ENCODE assay signal across 1 cellular context in genomic region chr14:99518441-99519346, GRCh38.
TF ChIP-seq lines count a peak whose summit lies in the region.

No MANE protein-coding gene starts in this region.

TF ChIP-seq in GM12878, 131 proteins besides CTCF, POLR2A, EP300 and RAD21 (continued from another document):
- TF ChIP-seq, protein P1, sequence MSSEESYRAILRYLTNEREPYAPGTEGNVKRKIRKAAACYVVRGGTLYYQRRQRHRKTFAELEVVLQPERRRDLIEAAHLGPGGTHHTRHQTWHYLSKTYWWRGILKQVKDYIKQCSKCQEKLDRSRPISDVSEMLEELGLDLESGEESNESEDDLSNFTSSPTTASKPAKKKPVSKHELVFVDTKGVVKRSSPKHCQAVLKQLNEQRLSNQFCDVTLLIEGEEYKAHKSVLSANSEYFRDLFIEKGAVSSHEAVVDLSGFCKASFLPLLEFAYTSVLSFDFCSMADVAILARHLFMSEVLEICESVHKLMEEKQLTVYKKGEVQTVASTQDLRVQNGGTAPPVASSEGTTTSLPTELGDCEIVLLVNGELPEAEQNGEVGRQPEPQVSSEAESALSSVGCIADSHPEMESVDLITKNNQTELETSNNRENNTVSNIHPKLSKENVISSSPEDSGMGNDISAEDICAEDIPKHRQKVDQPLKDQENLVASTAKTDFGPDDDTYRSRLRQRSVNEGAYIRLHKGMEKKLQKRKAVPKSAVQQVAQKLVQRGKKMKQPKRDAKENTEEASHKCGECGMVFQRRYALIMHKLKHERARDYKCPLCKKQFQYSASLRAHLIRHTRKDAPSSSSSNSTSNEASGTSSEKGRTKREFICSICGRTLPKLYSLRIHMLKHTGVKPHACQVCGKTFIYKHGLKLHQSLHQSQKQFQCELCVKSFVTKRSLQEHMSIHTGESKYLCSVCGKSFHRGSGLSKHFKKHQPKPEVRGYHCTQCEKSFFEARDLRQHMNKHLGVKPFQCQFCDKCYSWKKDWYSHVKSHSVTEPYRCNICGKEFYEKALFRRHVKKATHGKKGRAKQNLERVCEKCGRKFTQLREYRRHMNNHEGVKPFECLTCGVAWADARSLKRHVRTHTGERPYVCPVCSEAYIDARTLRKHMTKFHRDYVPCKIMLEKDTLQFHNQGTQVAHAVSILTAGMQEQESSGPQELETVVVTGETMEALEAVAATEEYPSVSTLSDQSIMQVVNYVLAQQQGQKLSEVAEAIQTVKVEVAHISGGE (CRISPR knock-in tag; IDR thresholded peaks at IDR 0.05): no peak
- no peak for TF ChIP-seq RBBP5 (conservative IDR thresholded peaks at IDR 0.05)
- TF ChIP-seq, protein P2, sequence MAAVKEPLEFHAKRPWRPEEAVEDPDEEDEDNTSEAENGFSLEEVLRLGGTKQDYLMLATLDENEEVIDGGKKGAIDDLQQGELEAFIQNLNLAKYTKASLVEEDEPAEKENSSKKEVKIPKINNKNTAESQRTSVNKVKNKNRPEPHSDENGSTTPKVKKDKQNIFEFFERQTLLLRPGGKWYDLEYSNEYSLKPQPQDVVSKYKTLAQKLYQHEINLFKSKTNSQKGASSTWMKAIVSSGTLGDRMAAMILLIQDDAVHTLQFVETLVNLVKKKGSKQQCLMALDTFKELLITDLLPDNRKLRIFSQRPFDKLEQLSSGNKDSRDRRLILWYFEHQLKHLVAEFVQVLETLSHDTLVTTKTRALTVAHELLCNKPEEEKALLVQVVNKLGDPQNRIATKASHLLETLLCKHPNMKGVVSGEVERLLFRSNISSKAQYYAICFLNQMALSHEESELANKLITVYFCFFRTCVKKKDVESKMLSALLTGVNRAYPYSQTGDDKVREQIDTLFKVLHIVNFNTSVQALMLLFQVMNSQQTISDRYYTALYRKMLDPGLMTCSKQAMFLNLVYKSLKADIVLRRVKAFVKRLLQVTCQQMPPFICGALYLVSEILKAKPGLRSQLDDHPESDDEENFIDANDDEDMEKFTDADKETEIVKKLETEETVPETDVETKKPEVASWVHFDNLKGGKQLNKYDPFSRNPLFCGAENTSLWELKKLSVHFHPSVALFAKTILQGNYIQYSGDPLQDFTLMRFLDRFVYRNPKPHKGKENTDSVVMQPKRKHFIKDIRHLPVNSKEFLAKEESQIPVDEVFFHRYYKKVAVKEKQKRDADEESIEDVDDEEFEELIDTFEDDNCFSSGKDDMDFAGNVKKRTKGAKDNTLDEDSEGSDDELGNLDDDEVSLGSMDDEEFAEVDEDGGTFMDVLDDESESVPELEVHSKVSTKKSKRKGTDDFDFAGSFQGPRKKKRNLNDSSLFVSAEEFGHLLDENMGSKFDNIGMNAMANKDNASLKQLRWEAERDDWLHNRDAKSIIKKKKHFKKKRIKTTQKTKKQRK (IDR thresholded peaks at IDR 0.05; ENCODE audit: low read depth, low read length): no peak
